ENCODE assay signal across 12 cellular contexts in genomic region chr17:74282274-74282586, GRCh38. TPM values are rescaled to one million over a fixed set of nuclear protein-coding genes. Genes with fewer than 3 reads are reported as not detected.
DNase-seq lines count a peak whose midpoint lies in the region; ATAC-seq and TF ChIP-seq lines count a peak whose summit lies in the region.
"Not testable (repeated sequence)": the region's sequence is repeated elsewhere in the genome, so short reads cannot be mapped to it uniquely, and the experiment has no call there.
"Had no signal": no experiment of that assay in that cellular context is flagged by ENCODE, and none has a peak within 500 bp of the region (broad histone marks: within the 10 kb centered on the region; RNA-seq: fewer than 3 reads in every experiment).

No MANE protein-coding gene starts in this region.

- H3K4me1 Mint-ChIP-seq in CD4-positive, alpha-beta T cell (ENCODE audit: low read depth), result peaks cover 55% of the 10 kb centered on the region
- H3K4me1 Mint-ChIP-seq in T-cell, result peaks cover 44 to 63% (median 50%) of the 10 kb centered on the region in 3 donors
- H3K4me1 Mint-ChIP-seq in activated CD4-positive, alpha-beta memory T cell treated with anti-CD3 and anti-CD28 coated beads, Interleukin-2, amount 10 ng/mL, durations not matched to agents 7 days and 5 days, result peaks cover 79% of the 10 kb centered on the region
- H3K4me1 Mint-ChIP-seq in activated T-helper 2 cell treated with anti-CD3 and anti-CD28 coated beads, Interferon-gamma antibody, Interleukin-2, Interleukin-4, amounts not matched to agents 10 μg/mL and 5 μg/mL and 100 μg/mL, durations not matched to agents 14 hours and 24 hours and 36 hours (ENCODE audit: low read depth), result peaks cover 51% of the 10 kb centered on the region
- peaks cover 65% of the 10 kb centered on the region for H3K4me1 Mint-ChIP-seq in activated naive CD8-positive, alpha-beta T cell treated with anti-CD3 and anti-CD28 coated beads, Interleukin-2, amount 50 U/mL, for 24 hours
- H3K4me1 Mint-ChIP-seq in stimulated activated effector memory CD8-positive, alpha-beta T cell treated with anti-CD3 and anti-CD28 coated beads, Interleukin-12 subunit alpha, Interleukin-12 subunit beta, amount 100 ng/mL, for 72 hours, result peaks cover 49% of the 10 kb centered on the region

- H3K27me3 Mint-ChIP-seq in CD4-positive, alpha-beta T cell; T-cell; activated CD4-positive, alpha-beta memory T cell treated with anti-CD3 and anti-CD28 coated beads, Interleukin-2, amount 10 ng/mL, durations not matched to agents 7 days and 5 days; activated T-helper 2 cell treated with anti-CD3 and anti-CD28 coated beads, Interferon-gamma antibody, Interleukin-2, Interleukin-4, amounts not matched to agents 10 μg/mL and 5 μg/mL and 100 μg/mL, durations not matched to agents 14 hours and 24 hours and 36 hours (ENCODE audit: low read depth); activated naive CD8-positive, alpha-beta T cell treated with anti-CD3 and anti-CD28 coated beads, Interleukin-2, amount 50 U/mL, for 24 hours: not testable (repeated sequence)

- POLR2A ChIA-PET in CD4-positive, alpha-beta T cell (lab: Charles Lee), result interaction anchor here (1.1 to 4.5 kb wide), 5 partner anchors 14 to 79 kb away, joined by 4 to 28 read pairs (median 8); partner anchors contain the start of genes RPL38 and TTYH2
- POLR2A ChIA-PET in T-cell (lab: Charles Lee), result interaction anchor here in 1 of 2 donors (0.6 kb wide), 1 partner anchor 51 kb away, joined by 3 read pairs; no protein-coding TSS in a partner anchor
- POLR2A ChIA-PET in activated CD4-positive, alpha-beta memory T cell treated with anti-CD3 and anti-CD28 coated beads, Interleukin-2, amount 10 ng/mL, durations not matched to agents 7 days and 5 days (lab: Charles Lee), result interaction anchor here (0.9 to 3.8 kb wide), 11 partner anchors 7 to 184 kb away, joined by 3 to 19 read pairs (median 5); partner anchors contain the start of genes CD300A and TTYH2

- H3K4me1 ChIP-seq in foreskin keratinocyte, result not testable (repeated sequence)

- H3K4me3 Mint-ChIP-seq in CD4-positive, alpha-beta T cell, result peak overlapping the region; percentile 81
- peak overlapping the region in 1 of 3 donors; percentile 57 for H3K4me3 Mint-ChIP-seq in T-cell
- H3K4me3 Mint-ChIP-seq in activated CD4-positive, alpha-beta memory T cell treated with anti-CD3 and anti-CD28 coated beads, Interleukin-2, amount 10 ng/mL, durations not matched to agents 7 days and 5 days; activated T-helper 2 cell treated with anti-CD3 and anti-CD28 coated beads, Interferon-gamma antibody, Interleukin-2, Interleukin-4, amounts not matched to agents 10 μg/mL and 5 μg/mL and 100 μg/mL, durations not matched to agents 14 hours and 24 hours and 36 hours (ENCODE audit: low read depth): not testable (repeated sequence)
- H3K4me3 Mint-ChIP-seq in activated naive CD8-positive, alpha-beta T cell treated with anti-CD3 and anti-CD28 coated beads, Interleukin-2, amount 50 U/mL, for 24 hours, result peak overlapping the region; percentile 41
- H3K4me3 Mint-ChIP-seq in stimulated activated effector memory CD8-positive, alpha-beta T cell treated with anti-CD3 and anti-CD28 coated beads, Interleukin-12 subunit alpha, Interleukin-12 subunit beta, amount 100 ng/mL, for 72 hours, result peak overlapping the region; percentile 55

- not testable (repeated sequence) for H3K9me3 ChIP-seq in CD4-positive, alpha-beta T cell (ENCODE audit: control insufficient read depth, low read length)

- CTCF ChIA-PET in CD4-positive, alpha-beta T cell (lab: Charles Lee), result interaction anchor here (0.9 to 2.4 kb wide), 3 partner anchors 12 to 71 kb away, joined by 3 to 8 read pairs (median 3); no protein-coding TSS in a partner anchor
- CTCF ChIA-PET in T-cell (lab: Charles Lee), result not testable (repeated sequence)
- CTCF ChIA-PET in activated CD4-positive, alpha-beta memory T cell treated with anti-CD3 and anti-CD28 coated beads, Interleukin-2, amount 10 ng/mL, durations not matched to agents 7 days and 5 days (lab: Charles Lee), result interaction anchor here (0.7 to 9.3 kb wide), 6 partner anchors 14 to 82 kb away, joined by 3 to 58 read pairs (median 3); partner anchors contain the start of genes RPL38 and TTYH2

- H3K27ac ChIP-seq in CD4-positive, alpha-beta T cell (ENCODE audit: low read depth, low read length), result peak overlapping the region; percentile 32
- H3K27ac ChIP-seq in foreskin keratinocyte, result peak overlapping the region; percentile 80

- not testable (repeated sequence) for TF ChIP-seq CTCF in CD4-positive, alpha-beta T cell (IDR thresholded peaks at IDR 0.05); foreskin keratinocyte (conservative IDR thresholded peaks at IDR 0.05)

- not testable (repeated sequence) for DNase-seq in CD4-positive, alpha-beta T cell; T-cell; activated CD4-positive, alpha-beta memory T cell treated with anti-CD3 and anti-CD28 coated beads, Interleukin-2, amount 10 ng/mL, durations not matched to agents 7 days and 5 days; activated T-helper 2 cell treated with anti-CD3 and anti-CD28 coated beads, Interferon-gamma antibody, Interleukin-2, Interleukin-4, amounts not matched to agents 10 μg/mL and 5 μg/mL and 100 μg/mL, durations not matched to agents 14 hours and 24 hours and 36 hours (ENCODE audit: low spot score); activated naive CD8-positive, alpha-beta T cell treated with anti-CD3 and anti-CD28 coated beads, Interleukin-2, amount 50 U/mL, for 24 hours; foreskin keratinocyte; stimulated activated effector memory CD8-positive, alpha-beta T cell treated with anti-CD3 and anti-CD28 coated beads, Interleukin-12 subunit alpha, Interleukin-12 subunit beta, amount 100 ng/mL, for 72 hours (ENCODE audit: low spot score in 2 of 2)

- not testable (repeated sequence) for ATAC-seq in CD4-positive, alpha-beta T cell (ENCODE audit: poor library complexity); T-cell (replicated peaks in 1 of 4); activated naive CD8-positive, alpha-beta T cell treated with anti-CD3 and anti-CD28 coated beads, Interleukin-2, amount 50 U/mL, for 24 hours; foreskin keratinocyte; stimulated activated effector memory CD8-positive, alpha-beta T cell treated with anti-CD3 and anti-CD28 coated beads, Interleukin-12 subunit alpha, Interleukin-12 subunit beta, amount 100 ng/mL, for 72 hours

- peak overlapping the region; percentile 96 for H3K27ac Mint-ChIP-seq in CD4-positive, alpha-beta T cell
- H3K27ac Mint-ChIP-seq in T-cell, result peak overlapping the region; percentile 95 to 99
- peak overlapping the region; percentile 100 for H3K27ac Mint-ChIP-seq in activated CD4-positive, alpha-beta memory T cell treated with anti-CD3 and anti-CD28 coated beads, Interleukin-2, amount 10 ng/mL, durations not matched to agents 7 days and 5 days
- H3K27ac Mint-ChIP-seq in activated T-helper 2 cell treated with anti-CD3 and anti-CD28 coated beads, Interferon-gamma antibody, Interleukin-2, Interleukin-4, amounts not matched to agents 10 μg/mL and 5 μg/mL and 100 μg/mL, durations not matched to agents 14 hours and 24 hours and 36 hours, result peak overlapping the region; percentile 98
- peak overlapping the region; percentile 94 for H3K27ac Mint-ChIP-seq in activated naive CD8-positive, alpha-beta T cell treated with anti-CD3 and anti-CD28 coated beads, Interleukin-2, amount 50 U/mL, for 24 hours
- peak overlapping the region; percentile 95 for H3K27ac Mint-ChIP-seq in stimulated activated effector memory CD8-positive, alpha-beta T cell treated with anti-CD3 and anti-CD28 coated beads, Interleukin-12 subunit alpha, Interleukin-12 subunit beta, amount 100 ng/mL, for 72 hours

- H3K9me3 Mint-ChIP-seq in CD4-positive, alpha-beta T cell; T-cell; activated CD4-positive, alpha-beta memory T cell treated with anti-CD3 and anti-CD28 coated beads, Interleukin-2, amount 10 ng/mL, durations not matched to agents 7 days and 5 days; activated T-helper 2 cell treated with anti-CD3 and anti-CD28 coated beads, Interferon-gamma antibody, Interleukin-2, Interleukin-4, amounts not matched to agents 10 μg/mL and 5 μg/mL and 100 μg/mL, durations not matched to agents 14 hours and 24 hours and 36 hours; activated naive CD8-positive, alpha-beta T cell treated with anti-CD3 and anti-CD28 coated beads, Interleukin-2, amount 50 U/mL, for 24 hours; stimulated activated effector memory CD8-positive, alpha-beta T cell treated with anti-CD3 and anti-CD28 coated beads, Interleukin-12 subunit alpha, Interleukin-12 subunit beta, amount 100 ng/mL, for 72 hours: not testable (repeated sequence)

- intact Hi-C loops in CD4-positive, alpha-beta T cell (cut with DNase I, micrococcal nuclease), result loop anchor here (5.0 kb wide), 1 partner anchor 70 kb away; the partner anchor contains the start of gene TTYH2 (in 2 of the 2)
- intact Hi-C loops in activated T-helper 2 cell treated with anti-CD3 and anti-CD28 coated beads, Interferon-gamma antibody, Interleukin-2, Interleukin-4, amounts not matched to agents 10 μg/mL and 5 μg/mL and 100 μg/mL, durations not matched to agents 14 hours and 24 hours and 36 hours (cut with micrococcal nuclease), result loop anchor here (2.0 to 5.0 kb wide), 3 partner anchors 71 to 460 kb away; no protein-coding TSS in a partner anchor

- H3K27me3 ChIP-seq in CD4-positive, alpha-beta T cell (ENCODE audit: control insufficient read depth, insufficient read depth, low read length), result not testable (repeated sequence)
- H3K27me3 ChIP-seq in foreskin keratinocyte, result peaks cover 13% of the 10 kb centered on the region

- H3K36me3 Mint-ChIP-seq in CD4-positive, alpha-beta T cell (ENCODE audit: low read depth); T-cell; activated CD4-positive, alpha-beta memory T cell treated with anti-CD3 and anti-CD28 coated beads, Interleukin-2, amount 10 ng/mL, durations not matched to agents 7 days and 5 days (ENCODE audit: low read depth); activated T-helper 2 cell treated with anti-CD3 and anti-CD28 coated beads, Interferon-gamma antibody, Interleukin-2, Interleukin-4, amounts not matched to agents 10 μg/mL and 5 μg/mL and 100 μg/mL, durations not matched to agents 14 hours and 24 hours and 36 hours (ENCODE audit: low read depth); activated naive CD8-positive, alpha-beta T cell treated with anti-CD3 and anti-CD28 coated beads, Interleukin-2, amount 50 U/mL, for 24 hours (ENCODE audit: low read depth); stimulated activated effector memory CD8-positive, alpha-beta T cell treated with anti-CD3 and anti-CD28 coated beads, Interleukin-12 subunit alpha, Interleukin-12 subunit beta, amount 100 ng/mL, for 72 hours: not testable (repeated sequence)

RNA-seq across cellular contexts. Expression of gene DNAI2, which starts 8.2 kb away (rescaled TPM):
- total RNA-seq in CD4-positive, alpha-beta T cell, result 1 to 10 TPM in 1 of 2 experiments, under 1 TPM in 1; 0.66 to 1.2 TPM
- total RNA-seq in T-cell, result 1 to 10 TPM in 4 of 5 donors, under 1 TPM in 1; 0.80 to 5.3 (median 1.7) TPM
- total RNA-seq in activated CD4-positive, alpha-beta memory T cell treated with anti-CD3 and anti-CD28 coated beads, Interleukin-2, amount 10 ng/mL, durations not matched to agents 7 days and 5 days, result 1 to 10 TPM; 2.5 to 3.1 TPM
- 0.55 and 0.75 TPM in 2 replicates for total RNA-seq in activated T-helper 2 cell treated with anti-CD3 and anti-CD28 coated beads, Interferon-gamma antibody, Interleukin-2, Interleukin-4, amounts not matched to agents 10 μg/mL and 5 μg/mL and 100 μg/mL, durations not matched to agents 14 hours and 24 hours and 36 hours
- not detected in 2 replicates for total RNA-seq in foreskin keratinocyte
- not detected in 2 replicates for polyA plus RNA-seq in foreskin keratinocyte
- total RNA-seq: Caco-2, H4, LHCN-M2 had no signal
- polyA plus RNA-seq: A549, BJ had no signal

RNA-seq across cellular contexts. Expression of gene KIF19, which starts 43.8 kb away (rescaled TPM):
- 1 to 10 TPM in 1 of 2 experiments, under 1 TPM in 1; 0.81 to 1.1 TPM for total RNA-seq in CD4-positive, alpha-beta T cell
- total RNA-seq in T-cell, result 1 to 10 TPM in 1 of 5 donors, under 1 TPM in 4; 0.20 to 2.0 (median 0.53) TPM
- 1 to 10 TPM; 3.5 to 3.8 TPM for total RNA-seq in activated CD4-positive, alpha-beta memory T cell treated with anti-CD3 and anti-CD28 coated beads, Interleukin-2, amount 10 ng/mL, durations not matched to agents 7 days and 5 days
- total RNA-seq in activated T-helper 2 cell treated with anti-CD3 and anti-CD28 coated beads, Interferon-gamma antibody, Interleukin-2, Interleukin-4, amounts not matched to agents 10 μg/mL and 5 μg/mL and 100 μg/mL, durations not matched to agents 14 hours and 24 hours and 36 hours, result 0.14 TPM in 1 of 2 replicates, not detected in the other
- 0.03 and 0.04 TPM in 2 replicates for total RNA-seq in foreskin keratinocyte
- polyA plus RNA-seq in foreskin keratinocyte, result 0.02 and 0.03 TPM in 2 replicates
- total RNA-seq: Caco-2, H4, LHCN-M2 had no signal
- polyA plus RNA-seq: A549, BJ had no signal
